In the genomic region with DNA sequence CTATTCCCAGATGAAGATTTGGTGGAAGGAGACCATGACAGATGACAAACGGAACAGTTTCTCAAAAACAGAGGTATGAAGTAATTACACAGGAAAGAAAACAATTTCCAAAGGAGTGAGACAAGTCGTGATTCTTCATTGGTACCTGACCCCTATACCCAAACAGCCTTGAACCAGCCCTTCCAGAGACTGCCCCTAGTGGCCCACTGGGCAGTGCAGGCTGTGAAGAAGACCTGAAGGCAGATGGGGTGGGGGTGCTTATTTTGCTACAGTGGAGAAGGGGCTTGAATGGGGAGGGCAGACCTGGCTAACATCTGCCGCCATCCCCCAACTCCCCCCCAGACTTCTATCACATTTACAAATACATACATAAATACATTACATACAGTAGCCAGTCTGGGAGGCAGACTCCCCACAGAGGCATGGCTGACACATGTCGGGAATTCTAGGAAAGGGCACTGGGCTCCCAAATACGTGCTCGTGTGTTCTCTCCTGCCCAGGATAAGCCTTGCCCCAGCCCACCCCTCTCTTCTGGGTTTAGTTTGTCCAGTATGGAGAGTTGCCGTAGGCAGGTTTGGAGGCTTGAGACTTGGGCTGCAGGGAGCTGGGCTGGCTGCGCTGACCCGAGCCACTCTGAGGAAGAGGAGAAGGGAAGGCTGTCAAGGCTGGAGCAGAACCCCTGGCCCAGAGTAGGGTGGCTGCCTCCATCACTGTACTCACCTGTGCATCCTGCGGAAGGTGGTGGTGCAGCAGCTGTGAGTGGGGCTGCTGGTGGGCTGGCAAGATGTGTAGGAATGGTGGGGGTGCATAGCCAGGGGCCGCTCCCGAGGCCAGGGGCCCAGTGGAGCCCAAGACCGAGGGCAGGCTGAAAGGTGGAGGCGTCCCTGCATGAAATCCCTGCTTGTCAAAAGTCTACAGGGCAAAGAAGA, we compare ENCODE assay signal across 9 cellular contexts.
A peak's percentile ranks its signal among the peaks of the same experiment; 100 is the strongest.
DNase-seq lines count a peak whose midpoint lies in the region; TF ChIP-seq lines count a peak whose summit lies in the region.
"Had no signal": no experiment of that assay in that cellular context is flagged by ENCODE, and none has a peak within 500 bp of the region (broad histone marks: within the 10 kb centered on the region; RNA-seq: fewer than 3 reads in every experiment).

No MANE protein-coding gene starts in this region.

- peaks cover 0 to 34% (median 8%) of the 10 kb centered on the region in 4 donors for H3K36me3 ChIP-seq in transverse colon

- H3K27me3 ChIP-seq in transverse colon = no peaks in the 10 kb centered on the region

- H3K9me3 Mint-ChIP-seq in HFFc6 = no peaks in the 10 kb centered on the region
- H3K9me3 Mint-ChIP-seq: T-helper 1 cell treated with Interleukin-12 subunit alpha and Interleukin-12 subunit beta and Interleukin-4 antibody, amounts not matched to agents 30 μg/mL and 1 μg/mL, for 36 hours had no signal

- no peak overlapping the region for H3K4me3 Mint-ChIP-seq in HFFc6
- H3K4me3 Mint-ChIP-seq: T-helper 1 cell treated with Interleukin-12 subunit alpha and Interleukin-12 subunit beta and Interleukin-4 antibody, amounts not matched to agents 30 μg/mL and 1 μg/mL, for 36 hours had no signal

- H3K27ac ChIP-seq in transverse colon = no peak overlapping the region

- H3K4me3 ChIP-seq in transverse colon = no peak overlapping the region

- DNase-seq in EH (ENCODE audit: low read depth) (peak; percentile 34), HFFc6 (no peak), hepatic stellate cell (ENCODE audit: low spot score) (peak; percentile 45), transverse colon (no peak), mucosa of gallbladder (ENCODE audit: low spot score) (no peak), T-helper 9 cell (no peak), kidney tubule cell (ENCODE audit: low spot score) (no peak)
- DNase-seq in activated CD4-positive, alpha-beta T cell treated with anti-CD3 and anti-CD28 coated beads, Interleukin-2, amount 50 U/mL, for 1 hour = peak; percentile 7

- no peaks in the 10 kb centered on the region for H3K9me3 ChIP-seq in transverse colon

- peaks cover 9% of the 10 kb centered on the region for H3K27me3 Mint-ChIP-seq in HFFc6 (ENCODE audit: insufficient read depth)

- TF ChIP-seq CTCF in HFFc6 (IDR thresholded peaks at IDR 0.05) = peak; percentile 81
- TF ChIP-seq CTCF in transverse colon (IDR thresholded peaks at IDR 0.05) = peak; percentile 40 to 56 (median 46)

- no peak for TF ChIP-seq EP300 in transverse colon (IDR thresholded peaks at IDR 0.05; ENCODE audit: low read depth)

- in situ Hi-C loops in transverse colon (cut with MboI; ENCODE audit: low pct_ligation_motif_present in 1 of 4, low pct_unique_long_range_greater_than_20kb in 1 of 4, low sequenced_read_pairs in 3 of 4) = no loop called here

- H3K36me3 Mint-ChIP-seq in HFFc6 (ENCODE audit: low read depth) = peaks cover 30% of the 10 kb centered on the region

- 88 to 90% methylated on average over 2 to 14 of the region's 14 CpGs for WGBS in transverse colon (ENCODE audit: low coverage in 1 of 2), 2 donors

- H3K4me1 Mint-ChIP-seq in HFFc6 (ENCODE audit: low read depth) = no peaks in the 10 kb centered on the region

- intact Hi-C loops in transverse colon (cut with DNase I; ENCODE audit: low total_unique reads) = loop anchor here (10.0 kb wide), 1 partner anchor 107 kb away; the partner anchor contains the start of gene UBE2R2

- no peak for TF ChIP-seq POLR2A in transverse colon (IDR thresholded peaks at IDR 0.05)

- H3K27ac Mint-ChIP-seq in HFFc6 = peak overlapping the region; percentile 42; the same call in 1 of the 2 replicates
- H3K27ac Mint-ChIP-seq: T-helper 1 cell treated with Interleukin-12 subunit alpha and Interleukin-12 subunit beta and Interleukin-4 antibody, amounts not matched to agents 30 μg/mL and 1 μg/mL, for 36 hours had no signal

- H3K4me1 ChIP-seq in transverse colon = peaks cover 0 to 3% (median 0%) of the 10 kb centered on the region in 4 donors

Comparison
In these comparisons a context has a peak if more than half of its experiments do, and no peak if none do; other contexts are left out.
1. DNase-seq: peak in EH (single experiment), activated CD4-positive, alpha-beta T cell treated with anti-CD3 and anti-CD28 coated beads, Interleukin-2, amount 50 U/mL, for 1 hour (single experiment) and hepatic stellate cell (single experiment); none in HFFc6 (single experiment), transverse colon (single experiment), mucosa of gallbladder (single experiment), T-helper 9 cell (single experiment) and kidney tubule cell (single experiment).